ENCODE assay signal across 17 cellular contexts in genomic region chr17:77131919-77132318, GRCh38. TPM values are rescaled to one million over a fixed set of nuclear protein-coding genes. Genes with fewer than 3 reads are reported as not detected.
DNase-seq lines count a peak whose midpoint lies in the region; ATAC-seq and TF ChIP-seq lines count a peak whose summit lies in the region.
"Had no signal": no experiment of that assay in that cellular context is flagged by ENCODE, and none has a peak within 500 bp of the region (broad histone marks: within the 10 kb centered on the region; RNA-seq: fewer than 3 reads in every experiment).

No MANE protein-coding gene starts in this region.

- H3K4me3 ChIP-seq in mammary epithelial cell (replicated peaks in 1 of 3; ENCODE audit: insufficient read depth in 1 of 3, low read depth in 2 of 3, low read length in 3 of 3) (no peak overlapping the region), subcutaneous abdominal adipose tissue (ENCODE audit: low read depth in 1 of 5, low read length in 5 of 5) (peak overlapping the region in 3 of 5 donors; percentile 9 to 65 (median 52)), tibial artery (no peak overlapping the region)
- H3K4me3 ChIP-seq: gastroesophageal sphincter, thyroid gland had no signal

- DNase-seq in DMS 273 (lab: John Stamatoyannopoulos, UW; ENCODE audit: unreplicated experiment): peak; percentile 59
- no peak for DNase-seq in DMS 273 treated with DMSO at 0.1 percent for 48 hours (lab: John Stamatoyannopoulos, UW)
- DNase-seq in mammary epithelial cell: peak; percentile 73
- peak; percentile 53 for DNase-seq in hepatic stellate cell (ENCODE audit: low spot score)
- DNase-seq in tibial artery: no peak
- DNase-seq in DMS153 (lab: John Stamatoyannopoulos, UW): no peak
- DNase-seq: activated naive CD4-positive, alpha-beta T cell treated with anti-CD3 and anti-CD28 coated beads for 36 hours; Caco-2; kidney glomerular epithelial cell; NCI-H2107; nephron progenitor cell; T-helper 9 cell; thyroid gland had no signal

- no peaks in the 10 kb centered on the region for H4K20me1 ChIP-seq in mammary epithelial cell (ENCODE audit: insufficient read depth, low read length)

- H3K4me2 ChIP-seq in mammary epithelial cell (ENCODE audit: insufficient read depth, low read depth, low read length): peak overlapping the region; percentile 8

- H3K27ac ChIP-seq in mammary epithelial cell (ENCODE audit: insufficient read depth, low read depth, low read length) (peak overlapping the region; percentile 84), subcutaneous abdominal adipose tissue (ENCODE audit: low read depth, low read length) (peak overlapping the region; percentile 75), tibial artery (no peak overlapping the region)
- H3K27ac ChIP-seq: 22Rv1 had no signal

- in situ Hi-C loops in mammary epithelial cell (cut with MboI; ENCODE audit: low sequenced_read_pairs in 2 of 2): no loop called here

- intact Hi-C loops in mammary epithelial cell (cut with micrococcal nuclease) (no loop called here), tibial artery (cut with DNase I; ENCODE audit: low total_unique reads) (loop anchor here (10.0 kb wide), 1 partner anchor 183 kb away; a partner anchor contains a TSS)

- peaks cover 47% of the 10 kb centered on the region for H3K4me1 ChIP-seq in mammary epithelial cell (ENCODE audit: insufficient read depth, low read length)
- H3K4me1 ChIP-seq in subcutaneous abdominal adipose tissue (ENCODE audit: control insufficient read depth in 5 of 5, insufficient read depth in 5 of 5, low read length in 5 of 5): peaks cover 7 to 48% (median 25%) of the 10 kb centered on the region in 5 donors
- H3K4me1 ChIP-seq in tibial artery: peaks cover 0 to 34% (median 8%) of the 10 kb centered on the region in 4 donors

- ATAC-seq in HG03521 (IDR thresholded peaks at IDR 0.05; ENCODE audit: unreplicated experiment): no peak
- ATAC-seq: gastroesophageal sphincter had no signal

- CTCF ChIA-PET in mammary epithelial cell (lab: Charles Lee; ENCODE audit: low non-redundant PET): no interaction called here

- no peak overlapping the region for H2AFZ ChIP-seq in mammary epithelial cell (ENCODE audit: low read depth, low read length)

- dilution Hi-C loops in mammary epithelial cell (cut with HindIII; ENCODE audit: low sequenced_read_pairs): no loop called here

- TSS peak; percentile 75 for BruUV-seq in mammary epithelial cell (replicated peaks; lab: Mats Ljungman, UMichigan)

- 1% methylated on average over 4 of the region's 5 CpGs for WGBS in mammary epithelial cell (ENCODE audit: low coverage, missing lambda C conversion rate)

- H3K36me3 ChIP-seq in mammary epithelial cell (ENCODE audit: insufficient read depth, low read length) (no peaks in the 10 kb centered on the region), subcutaneous abdominal adipose tissue (ENCODE audit: control insufficient read depth in 5 of 5, insufficient read depth in 5 of 5, low read length in 5 of 5) (peaks cover 0 to 3% (median 0%) of the 10 kb centered on the region in 5 donors), tibial artery (no peaks in the 10 kb centered on the region)
- H3K36me3 ChIP-seq: gastroesophageal sphincter, thyroid gland had no signal

- H3K27me3 ChIP-seq in mammary epithelial cell (ENCODE audit: insufficient read depth, low read length) (no peaks in the 10 kb centered on the region), subcutaneous abdominal adipose tissue (ENCODE audit: control insufficient read depth in 5 of 5, insufficient read depth in 4 of 5, low read length in 5 of 5) (no peaks in the 10 kb centered on the region), tibial artery (no peaks in the 10 kb centered on the region)
- H3K27me3 ChIP-seq: gastroesophageal sphincter, thyroid gland had no signal

- H3K9ac ChIP-seq in mammary epithelial cell (ENCODE audit: insufficient read depth, low read length) (no peak overlapping the region), subcutaneous abdominal adipose tissue (ENCODE audit: low read length in 5 of 5) (no peak overlapping the region)

- TF ChIP-seq CTCF in mammary epithelial cell (conservative IDR thresholded peaks at IDR 0.05 in 1 of 2, IDR thresholded peaks at IDR 0.05 in 1 of 2; ENCODE audit: extremely low read depth in 1 of 2, insufficient read depth in 1 of 2, low read depth in 1 of 2, low read length in 2 of 2) (no peak), tibial artery (IDR thresholded peaks at IDR 0.05) (no peak)

- H3K9me3 ChIP-seq in mammary epithelial cell (replicated peaks; ENCODE audit: insufficient read depth, low read length) (peaks cover 4% of the 10 kb centered on the region), subcutaneous abdominal adipose tissue (ENCODE audit: control insufficient read depth in 5 of 5, low read length in 5 of 5) (no peaks in the 10 kb centered on the region), tibial artery (no peaks in the 10 kb centered on the region)
- H3K9me3 ChIP-seq: Caco-2, gastroesophageal sphincter, thyroid gland had no signal

- no peaks in the 10 kb centered on the region for H3K79me2 ChIP-seq in mammary epithelial cell (ENCODE audit: insufficient read depth, low read length)

RNA-seq across cellular contexts. Expression of gene SEC14L1, which starts 8.8 kb away (rescaled TPM):
- 10 to 100 TPM; 66.0 to 67.6 TPM for total RNA-seq in mammary epithelial cell
- polyA plus RNA-seq in mammary epithelial cell: 34.8 TPM
- polyA minus RNA-seq in mammary epithelial cell: 53.9 TPM

Comparison
In these comparisons a context has a peak if more than half of its experiments do, and no peak if none do; other contexts are left out.
1. DNase-seq: peak in DMS 273 (single experiment), mammary epithelial cell (single experiment) and hepatic stellate cell (single experiment); none in DMS 273 treated with DMSO at 0.1 percent for 48 hours (single experiment), tibial artery (0 of 2) and DMS153 (single experiment).
2. H3K27ac ChIP-seq: peak in mammary epithelial cell (single experiment) and subcutaneous abdominal adipose tissue (single experiment); none in tibial artery (0 of 2).
3. H3K4me3 ChIP-seq: peak in subcutaneous abdominal adipose tissue (3 of 5); none in mammary epithelial cell (0 of 3) and tibial artery (0 of 2).